In genomic region chr1:40870135-40870728, GRCh38 we compare ENCODE assay signal across 33 cellular contexts. TPM values are rescaled to one million over a fixed set of nuclear protein-coding genes. Genes with fewer than 3 reads are reported as not detected.
A peak's percentile ranks its signal among the peaks of the same experiment; 100 is the strongest.
DNase-seq lines count a peak whose midpoint lies in the region; ATAC-seq, FAIRE-seq and TF ChIP-seq lines count a peak whose summit lies in the region.
"Had no signal": no experiment of that assay in that cellular context is flagged by ENCODE, and none has a peak within 500 bp of the region (broad histone marks: within the 10 kb centered on the region; RNA-seq: fewer than 3 reads in every experiment).

No MANE protein-coding gene starts in this region.

- H3K9me3 ChIP-seq in PC-3 (ENCODE audit: low read length) (0 out of 2 replicates have a peak, but pooled peaks cover 3% of the 10 kb centered on the region), K562 (replicated peaks; ENCODE audit: control insufficient read depth, insufficient read depth, low read depth, low read length) (peaks cover 4% of the 10 kb centered on the region; the same call in 1 of the 2 replicates)
- H3K9me3 ChIP-seq: colonic mucosa, thyroid gland had no signal

- H3K9ac ChIP-seq in PC-3 (ENCODE audit: low read length): no peak overlapping the region
- H3K9ac ChIP-seq in K562 (ENCODE audit: insufficient read depth in 1 of 2, low read depth in 2 of 2, low read length in 2 of 2): no peak overlapping the region
- H3K9ac ChIP-seq: BLaER1 had no signal

- in situ Hi-C loops in K562 (cut with MboI): no loop called here

- no peak overlapping the region for H3K4me3 Mint-ChIP-seq in chondrocyte (ENCODE audit: unreplicated experiment)
- H3K4me3 Mint-ChIP-seq: activated CD8-positive, alpha-beta T cell treated with anti-CD3 and anti-CD28 coated beads for 36 hours; activated naive CD4-positive, alpha-beta T cell treated with anti-CD3 and anti-CD28 coated beads, Interleukin-2, amount 10 ng/mL, durations not matched to agents 7 days and 5 days; H9; mesothelial cell of epicardium; naive thymus-derived CD4-positive, alpha-beta T cell; stimulated activated naive CD8-positive, alpha-beta T cell treated with anti-CD3 and anti-CD28 coated beads, Interleukin-15, amount 100 ng/mL, for 72 hours had no signal

- no peak; the same call in 1 of the 2 replicates for ATAC-seq in PC-3
- no peak for ATAC-seq in K562
- ATAC-seq in HG03139 (IDR thresholded peaks at IDR 0.05; ENCODE audit: unreplicated experiment): no peak
- no peak for ATAC-seq in GM21825 (IDR thresholded peaks at IDR 0.05; ENCODE audit: unreplicated experiment)
- ATAC-seq: activated CD8-positive, alpha-beta T cell treated with anti-CD3 and anti-CD28 coated beads for 36 hours; heart left ventricle; naive thymus-derived CD4-positive, alpha-beta T cell; sciatic nerve; SK-N-SH treated with all-trans-retinoic acid at 6 μM for 48 hours; stimulated activated naive CD8-positive, alpha-beta T cell treated with anti-CD3 and anti-CD28 coated beads, Interleukin-15, amount 100 ng/mL, for 72 hours had no signal

- H3K4me1 ChIP-seq in PC-3 (ENCODE audit: insufficient read depth, low read length) (peaks cover 20% of the 10 kb centered on the region), K562 (replicated peaks in 1 of 2; ENCODE audit: control insufficient read depth in 2 of 2, insufficient read depth in 2 of 2, low read length in 2 of 2) (peaks cover 31 to 44% of the 10 kb centered on the region in 2 experiments)
- H3K4me1 ChIP-seq: colonic mucosa had no signal

- H3K27ac Mint-ChIP-seq in chondrocyte (ENCODE audit: unreplicated experiment): no peak overlapping the region
- H3K27ac Mint-ChIP-seq: activated CD8-positive, alpha-beta T cell treated with anti-CD3 and anti-CD28 coated beads for 36 hours; activated naive CD4-positive, alpha-beta T cell treated with anti-CD3 and anti-CD28 coated beads, Interleukin-2, amount 10 ng/mL, durations not matched to agents 7 days and 5 days; H9; mesothelial cell of epicardium; progenitor cell of endocrine pancreas had no signal

- H3K36me3 ChIP-seq in PC-3 (ENCODE audit: low read depth, low read length) (no peaks in the 10 kb centered on the region), K562 (ENCODE audit: control insufficient read depth, insufficient read depth, low read length) (no peaks in the 10 kb centered on the region)
- H3K36me3 ChIP-seq: BLaER1, colonic mucosa, heart left ventricle, thyroid gland had no signal

- CTCF ChIA-PET in PC-3 (lab: Charles Lee): no interaction called here
- CTCF ChIA-PET in K562 (lab: Yijun Ruan, JAX; ENCODE audit: low intra/inter-chr PET ratio): no interaction called here

- peaks cover 24% of the 10 kb centered on the region for H3K4me1 Mint-ChIP-seq in chondrocyte (ENCODE audit: low read depth)

- POLR2A ChIA-PET in PC-3 (lab: Charles Lee; ENCODE audit: unreplicated experiment) (no interaction called here), K562 (lab: Yijun Ruan, JAX) (interaction anchor here (0.7 kb wide), 2 partner anchors 12 to 471 kb away, joined by 3 read pairs; no protein-coding TSS in a partner anchor)

- BruUV-seq in PC-3 (replicated peaks; lab: Mats Ljungman, UMichigan) (no TSS peak), K562 (replicated peaks; lab: Mats Ljungman, UMichigan) (no TSS peak)

- 61% methylated on average over 2 of the region's 2 CpGs for WGBS in K562 (ENCODE audit: insufficient coverage, low coverage, missing lambda C conversion rate)

- DNase-seq in ELR (ENCODE audit: low read depth) (peak; percentile 77), PC-3 (peak; percentile 49), K562 (ENCODE audit: extremely low read depth in 1 of 4, low spot score in 3 of 4) (no peak), iris pigment epithelial cell (ENCODE audit: low read depth) (peak; percentile 61), 8988T (no peak), chondrocyte (ENCODE audit: low spot score) (no peak)
- DNase-seq: activated CD8-positive, alpha-beta memory T cell treated with anti-CD3 and anti-CD28 coated beads, Interleukin-2, amount 50 U/mL, for 48 hours; activated CD8-positive, alpha-beta T cell treated with anti-CD3 and anti-CD28 coated beads for 36 hours; activated naive CD4-positive, alpha-beta T cell treated with anti-CD3 and anti-CD28 coated beads, Interleukin-2, amount 10 ng/mL, durations not matched to agents 7 days and 5 days; amniotic stem cell; colonic mucosa; effector CD8-positive, alpha-beta T cell; foreskin melanocyte; H9; heart left ventricle; naive thymus-derived CD4-positive, alpha-beta T cell; NCI-H1092 treated with DMSO at 0.1 percent for 48 hours; NCI-H187; NCI-H2171 treated with DMSO at 0.1 percent for 48 hours; NCI-H510A treated with DMSO at 0.1 percent for 48 hours; Right ventricle myocardium superior; stimulated activated CD4-positive, alpha-beta T cell treated with anti-CD3 and anti-CD28 coated beads, Interleukin-12 subunit alpha, Interleukin-12 subunit beta, amount 100 ng/mL, for 4 hours; stimulated activated CD4-positive, alpha-beta T cell treated with anti-CD3 and anti-CD28 coated beads, Interleukin-2, amount 100 ng/mL, for 48 hours; stimulated activated naive CD8-positive, alpha-beta T cell treated with anti-CD3 and anti-CD28 coated beads, Interleukin-15, amount 100 ng/mL, for 72 hours; T-helper 2 cell; thyroid gland had no signal

- intact Hi-C loops in PC-3 (cut with micrococcal nuclease): no loop called here
- intact Hi-C loops in K562 (cut with micrococcal nuclease): no loop called here

- no peaks in the 10 kb centered on the region for H4K20me1 ChIP-seq in PC-3 (ENCODE audit: low read length)
- H4K20me1 ChIP-seq in K562 (replicated peaks; ENCODE audit: control insufficient read depth, insufficient read depth, low read length): no peaks in the 10 kb centered on the region
- H4K20me1 ChIP-seq: BLaER1 had no signal

- H3K4me3 ChIP-seq in PC-3 (ENCODE audit: low read length) (no peak overlapping the region), K562 (no peak overlapping the region)
- H3K4me3 ChIP-seq: BLaER1, colonic mucosa, heart left ventricle, thyroid gland had no signal

- H3K9me2 ChIP-seq in PC-3 (replicated peaks; ENCODE audit: low read length): no peaks in the 10 kb centered on the region

- no peak for TF ChIP-seq POLR2A in K562 (conservative IDR thresholded peaks at IDR 0.05)

- H2AFZ ChIP-seq in PC-3 (ENCODE audit: low read length) (no peak overlapping the region), K562 (ENCODE audit: low read depth, low read length) (no peak overlapping the region)

- no peaks in the 10 kb centered on the region for H3K79me2 ChIP-seq in PC-3 (ENCODE audit: low read length)
- H3K79me2 ChIP-seq in K562 (ENCODE audit: control insufficient read depth, insufficient read depth, low read length): no peaks in the 10 kb centered on the region

- no peak for TF ChIP-seq RAD21 in K562 (CRISPR knock-in tag; conservative IDR thresholded peaks at IDR 0.05 in 1 of 2, IDR thresholded peaks at IDR 0.05 in 1 of 2)

- H3K27me3 Mint-ChIP-seq in chondrocyte (ENCODE audit: low read depth): no peaks in the 10 kb centered on the region
- H3K27me3 Mint-ChIP-seq: activated CD8-positive, alpha-beta T cell treated with anti-CD3 and anti-CD28 coated beads for 36 hours had no signal

- H3K9me3 Mint-ChIP-seq in chondrocyte (ENCODE audit: low read depth): peaks cover 10% of the 10 kb centered on the region

- no peak overlapping the region for H3K4me2 ChIP-seq in PC-3 (ENCODE audit: low read length)
- H3K4me2 ChIP-seq in K562 (ENCODE audit: insufficient read depth, low read length): no peak overlapping the region
- H3K4me2 ChIP-seq: BLaER1 had no signal

- H3F3A ChIP-seq in PC-3 (ENCODE audit: low read length, unreplicated experiment): peaks cover 2% of the 10 kb centered on the region

- TF ChIP-seq CTCF in PC-3 (conservative IDR thresholded peaks at IDR 0.05; ENCODE audit: low read depth, low read length): no peak
- TF ChIP-seq CTCF in K562 (IDR thresholded peaks at IDR 0.05 in 2 of 3, conservative IDR thresholded peaks at IDR 0.05 in 1 of 3; ENCODE audit: insufficient read depth in 2 of 3, low read depth in 1 of 3, low read length in 3 of 3): no peak
- no peak for TF ChIP-seq CTCF in chondrocyte (IDR thresholded peaks at IDR 0.05)

- H3K9me1 ChIP-seq in K562 (ENCODE audit: control insufficient read depth, insufficient read depth, low read length): no peaks in the 10 kb centered on the region

- H3K27ac ChIP-seq in PC-3 (ENCODE audit: low read length) (peak overlapping the region; percentile 27; the same call in 1 of the 2 replicates), K562 (ENCODE audit: extremely low read depth, low read depth, low read length) (no peak overlapping the region)
- H3K27ac ChIP-seq: BLaER1, colonic mucosa, heart left ventricle, thyroid gland had no signal

- H3K27me3 ChIP-seq in PC-3 (ENCODE audit: low read length) (no peaks in the 10 kb centered on the region), K562 (ENCODE audit: control insufficient read depth in 2 of 2, insufficient read depth in 2 of 2, low read length in 2 of 2) (no peaks in the 10 kb centered on the region; a peak in 1 of 5 replicates)
- H3K27me3 ChIP-seq: BLaER1, colonic mucosa, heart left ventricle, thyroid gland had no signal

- no peak for TF ChIP-seq EP300 in K562 (IDR thresholded peaks at IDR 0.05; ENCODE audit: low read length)

- FAIRE-seq in K562 (lab: Jason Lieb, UNC): no peak

- no peaks in the 10 kb centered on the region for H3K36me3 Mint-ChIP-seq in chondrocyte (ENCODE audit: low read depth)
- H3K36me3 Mint-ChIP-seq: activated naive CD4-positive, alpha-beta T cell treated with anti-CD3 and anti-CD28 coated beads, Interleukin-2, amount 10 ng/mL, durations not matched to agents 7 days and 5 days; mesothelial cell of epicardium had no signal

RNA-seq across cellular contexts. Expression of gene CITED4, which starts 8.1 kb away (rescaled TPM):
- 10.6 and 12.0 TPM in 2 replicates for total RNA-seq in PC-3 (2014; rRNA removed)
- 0.37 TPM in 1 of 2 replicates, not detected in the other for total RNA-seq in K562 (2011; cell fraction: chromatin; rRNA removed; ENCODE audit: low replicate concordance)
- total RNA-seq in K562 (2011; cell fraction: nucleolus; rRNA removed): 0.92 and 1.0 TPM in 2 replicates
- 0.51 TPM in 1 of 2 replicates, not detected in the other for total RNA-seq in K562 (2011; cell fraction: nucleoplasm; rRNA removed)
- 0.36 and 0.69 TPM in 2 replicates for total RNA-seq in K562 (2014; rRNA removed)
- total RNA-seq in K562 (2014; rRNA removed; fragmentation: Illumina TruSeq; extraction: Trizol): 0.11 TPM in 1 of 2 replicates, not detected in the other
- 0.11 TPM in 1 of 2 replicates, not detected in the other for total RNA-seq in K562 (2015; rRNA removed; fragmentation: Illumina TruSeq; extraction: Trizol)
- total RNA-seq in K562 (2021): 0.89 and 1.2 TPM in 2 replicates
- polyA plus RNA-seq in K562 (2011; rRNA removed): 0.07 and 0.17 TPM in 2 replicates
- polyA plus RNA-seq in K562 (2011; cell fraction: cytosol; rRNA removed): 0.04 and 1.2 TPM in 2 replicates
- 0.08 and 0.85 TPM in 2 replicates for polyA plus RNA-seq in K562 (2011; cell fraction: nucleus; rRNA removed)
- polyA plus RNA-seq in K562 (2012): 0.51 and 1.2 TPM in 2 replicates
- 0.12 TPM in 1 of 2 replicates, not detected in the other for polyA plus RNA-seq in K562 (2014; fragmentation: Illumina TruSeq; extraction: Trizol)
- polyA plus RNA-seq in K562 (2014; fragmentation: Nextera tagmentation; extraction: Ambion mirVana): not detected
- 0.23 and 0.48 TPM in 2 replicates for polyA plus RNA-seq in K562 (2014; rRNA removed)
- not detected in 2 replicates for polyA minus RNA-seq in K562 (2011; rRNA and poly(A)+ RNA removed)
- polyA minus RNA-seq in K562 (2011; cell fraction: cytosol; rRNA and poly(A)+ RNA removed): not detected in 2 replicates
- polyA minus RNA-seq in K562 (2011; cell fraction: nucleus; rRNA and poly(A)+ RNA removed): 0.44 and 0.54 TPM in 2 replicates
- 12.4 to 30.5 TPM (median 30.1 TPM) in 3 replicates for total RNA-seq in chondrocyte

Comparison
In these comparisons a context has a peak if more than half of its experiments do, and no peak if none do; other contexts are left out.
1. DNase-seq: peak in ELR (single experiment), PC-3 (single experiment) and iris pigment epithelial cell (single experiment); none in K562 (0 of 4), 8988T (single experiment) and chondrocyte (single experiment).